In genomic region chr2:216372761-216373291, GRCh38 we compare ENCODE assay signal across 9 cellular contexts. TPM values are rescaled to one million over a fixed set of nuclear protein-coding genes. Genes with fewer than 3 reads are reported as not detected.
DNase-seq lines count a peak whose midpoint lies in the region; TF ChIP-seq lines count a peak whose summit lies in the region.
"Had no signal": no experiment of that assay in that cellular context is flagged by ENCODE, and none has a peak within 500 bp of the region (broad histone marks: within the 10 kb centered on the region; RNA-seq: fewer than 3 reads in every experiment).

No MANE protein-coding gene starts in this region.

- no peak overlapping the region for H3T11ph ChIP-seq in H9 (ENCODE audit: low read length)

- H3K36me3 ChIP-seq in SJSA1, result no peaks in the 10 kb centered on the region
- no peaks in the 10 kb centered on the region for H3K36me3 ChIP-seq in fibroblast of lung (ENCODE audit: control insufficient read depth, insufficient read depth, low read length)
- H3K36me3 ChIP-seq: esophagus muscularis mucosa had no signal

- H3K36me3 Mint-ChIP-seq in H9 (ENCODE audit: insufficient read depth in 1 of 3, low read depth in 3 of 3), result no peaks in the 10 kb centered on the region
- no peaks in the 10 kb centered on the region for H3K36me3 Mint-ChIP-seq in T-helper 2 cell treated with Interferon-gamma antibody and Interleukin-4, amounts not matched to agents 5 μg/mL and 100 μg/mL, for 36 hours (ENCODE audit: low read depth)

- DNase-seq in H9 (no peak), SJSA1 (ENCODE audit: low read depth in 1 of 2, low spot score in 2 of 2) (peak; percentile 66 to 93), fibroblast of lung (ENCODE audit: low read depth in 2 of 2) (peak; percentile 63 to 93), putamen (ENCODE audit: low spot score) (peak; percentile 58), HT-29 (ENCODE audit: low spot score) (no peak), Ammon's horn (ENCODE audit: low spot score) (no peak)
- DNase-seq in T-helper 2 cell treated with Interferon-gamma antibody and Interleukin-4, amounts not matched to agents 5 μg/mL and 100 μg/mL, for 36 hours (ENCODE audit: low spot score), result no peak
- DNase-seq in stimulated activated naive CD4-positive, alpha-beta T cell treated with Interleukin-2 at 50 U/mL for 16 hours (lab: John Stamatoyannopoulos, UW), result no peak

- H3K79me2 ChIP-seq in H9 (ENCODE audit: insufficient read depth, low read length), result no peaks in the 10 kb centered on the region
- peaks cover 17% of the 10 kb centered on the region for H3K79me2 ChIP-seq in fibroblast of lung (ENCODE audit: control insufficient read depth, insufficient read depth, low read length)

- no peak overlapping the region for H3K27ac ChIP-seq in H9 (ENCODE audit: insufficient read length, low read depth, low read length)
- H3K27ac ChIP-seq in SJSA1, result peak overlapping the region; percentile 99
- H3K27ac ChIP-seq in fibroblast of lung (ENCODE audit: insufficient read depth, low read length), result peak overlapping the region; percentile 98
- H3K27ac ChIP-seq: esophagus muscularis mucosa had no signal

- no peak overlapping the region for H2BK20ac ChIP-seq in H9 (ENCODE audit: low read depth, low read length, poor library complexity, severe bottlenecking)

- no peak overlapping the region for H3K18ac ChIP-seq in H9 (ENCODE audit: insufficient read length, low read depth, low read length)

- peaks cover 66% of the 10 kb centered on the region for H3K27me3 Mint-ChIP-seq in H9 (ENCODE audit: low read depth)
- H3K27me3 Mint-ChIP-seq in T-helper 2 cell treated with Interferon-gamma antibody and Interleukin-4, amounts not matched to agents 5 μg/mL and 100 μg/mL, for 36 hours (ENCODE audit: low read depth), result peaks cover 56% of the 10 kb centered on the region

- H3K9me3 ChIP-seq in H9 (ENCODE audit: control insufficient read depth, low read depth, low read length), result no peaks in the 10 kb centered on the region
- no peaks in the 10 kb centered on the region for H3K9me3 ChIP-seq in SJSA1 (replicated peaks)
- no peaks in the 10 kb centered on the region for H3K9me3 ChIP-seq in fibroblast of lung (ENCODE audit: control insufficient read depth, insufficient read depth, low read depth, low read length)
- H3K9me3 ChIP-seq: esophagus muscularis mucosa had no signal

- H3K9me3 Mint-ChIP-seq in H9, result no peaks in the 10 kb centered on the region
- H3K9me3 Mint-ChIP-seq in T-helper 2 cell treated with Interferon-gamma antibody and Interleukin-4, amounts not matched to agents 5 μg/mL and 100 μg/mL, for 36 hours, result no peaks in the 10 kb centered on the region

- H2AK5ac ChIP-seq in H9 (ENCODE audit: insufficient read length, low read length), result no peak overlapping the region

- H4K5ac ChIP-seq in H9 (ENCODE audit: insufficient read length, low read depth, low read length), result no peak overlapping the region

- H3K4me1 Mint-ChIP-seq in H9, result peaks cover 19 to 29% of the 10 kb centered on the region in 2 experiments
- H3K4me1 Mint-ChIP-seq in T-helper 2 cell treated with Interferon-gamma antibody and Interleukin-4, amounts not matched to agents 5 μg/mL and 100 μg/mL, for 36 hours (ENCODE audit: low read depth), result peaks cover 2% of the 10 kb centered on the region

- no peak overlapping the region for H3K56ac ChIP-seq in H9 (ENCODE audit: insufficient read length, low read depth, low read length)

- H2BK120ac ChIP-seq in H9 (ENCODE audit: low read depth, low read length, poor library complexity, severe bottlenecking), result no peak overlapping the region

- H4K91ac ChIP-seq in H9 (ENCODE audit: insufficient read length, low read depth, low read length), result no peak overlapping the region

- H4K8ac ChIP-seq in H9 (replicated peaks; ENCODE audit: insufficient read length, low read depth, low read length), result no peak overlapping the region

- H2AFZ ChIP-seq in H9 (ENCODE audit: low read length) (no peak overlapping the region), fibroblast of lung (ENCODE audit: low read length) (no peak overlapping the region)

- H3K23ac ChIP-seq in H9 (ENCODE audit: insufficient read length, low read depth, low read length), result no peak overlapping the region

- no peaks in the 10 kb centered on the region for H4K20me1 ChIP-seq in H9 (ENCODE audit: control insufficient read depth, insufficient read depth, insufficient read length)
- no peaks in the 10 kb centered on the region for H4K20me1 ChIP-seq in fibroblast of lung (ENCODE audit: control insufficient read depth, extremely low read depth, insufficient read depth, low read length)

- H3K9ac ChIP-seq in H9 (ENCODE audit: extremely low read depth, insufficient read length, low read length) (no peak overlapping the region), fibroblast of lung (ENCODE audit: insufficient read depth, low read length) (peak overlapping the region; percentile 33)

- no peak overlapping the region for H2BK15ac ChIP-seq in H9 (ENCODE audit: low read depth, low read length)

- peaks cover 20% of the 10 kb centered on the region for H3K23me2 ChIP-seq in H9 (ENCODE audit: insufficient read length, low read depth, low read length, poor library complexity, severe bottlenecking)

- H2BK5ac ChIP-seq in H9 (ENCODE audit: insufficient read length, low read length), result no peak overlapping the region

- H3K4me3 ChIP-seq in SJSA1 (peak overlapping the region; percentile 48), fibroblast of lung (replicated peaks in 1 of 4; ENCODE audit: control extremely low read depth in 1 of 4, insufficient read depth in 1 of 4, low read depth in 3 of 4, low read length in 4 of 4) (peak overlapping the region; percentile 56 to 76 (median 68))

- H3K4me3 Mint-ChIP-seq in H9, result peak overlapping the region; percentile 72 to 92
- no peak overlapping the region for H3K4me3 Mint-ChIP-seq in T-helper 2 cell treated with Interferon-gamma antibody and Interleukin-4, amounts not matched to agents 5 μg/mL and 100 μg/mL, for 36 hours

- WGBS in H9 (ENCODE audit: extremely low coverage, insufficient read length, low lambda C conversion rate), result no CpG with 5 or more reads among the region's 6 CpGs

- peak overlapping the region; percentile 96 for H3K4me2 ChIP-seq in H9 (ENCODE audit: insufficient read depth, insufficient read length, low read length)
- peak overlapping the region; percentile 94 for H3K4me2 ChIP-seq in fibroblast of lung (ENCODE audit: extremely low read depth, insufficient read depth, low read length)

- TF ChIP-seq CTCF in H9 (conservative IDR thresholded peaks at IDR 0.05) (no peak), fibroblast of lung (conservative IDR thresholded peaks at IDR 0.05 in 1 of 2, IDR thresholded peaks at IDR 0.05 in 1 of 2; ENCODE audit: low read depth in 1 of 2, low read length in 2 of 2) (no peak)

- H3K4ac ChIP-seq in H9 (ENCODE audit: low read depth, low read length), result no peak overlapping the region

- peaks cover 5% of the 10 kb centered on the region; the same call in 1 of the 2 replicates for H3K4me1 ChIP-seq in H9 (ENCODE audit: insufficient read depth, low read length)
- peaks cover 48% of the 10 kb centered on the region for H3K4me1 ChIP-seq in SJSA1 (replicated peaks)
- H3K4me1 ChIP-seq in fibroblast of lung (ENCODE audit: control insufficient read depth, extremely low read depth, insufficient read depth, low read length), result peaks cover 23% of the 10 kb centered on the region

- H2BK12ac ChIP-seq in H9 (ENCODE audit: insufficient read length, low read depth, low read length), result no peak overlapping the region

- no peaks in the 10 kb centered on the region for H3K79me1 ChIP-seq in H9 (ENCODE audit: insufficient read depth, low read depth, low read length, poor library complexity, severe bottlenecking)

- H3K14ac ChIP-seq in H9 (ENCODE audit: insufficient read depth, low read length), result no peak overlapping the region

- H3K27me3 ChIP-seq in H9 (ENCODE audit: insufficient read depth, low read length) (peaks cover 6% of the 10 kb centered on the region; the same call in 1 of the 2 replicates), SJSA1 (replicated peaks) (no peaks in the 10 kb centered on the region), fibroblast of lung (ENCODE audit: control insufficient read depth, insufficient read depth, low read length) (no peaks in the 10 kb centered on the region)

- no peak overlapping the region for H3K27ac Mint-ChIP-seq in H9
- no peak overlapping the region for H3K27ac Mint-ChIP-seq in T-helper 2 cell treated with Interferon-gamma antibody and Interleukin-4, amounts not matched to agents 5 μg/mL and 100 μg/mL, for 36 hours

RNA-seq across cellular contexts. Expression of gene MARCHF4, which starts 0.5 kb away (rescaled TPM):
- total RNA-seq in H9 (2021) (0.26 and 0.33 TPM in 2 replicates), fibroblast of lung (0.26 and 1.3 TPM in 2 replicates)
- 2.5 and 4.3 TPM in 2 replicates for total RNA-seq in SJSA1 (2014; rRNA removed; shearing (Covaris generic))
- polyA plus RNA-seq in fibroblast of lung, result 3.6 and 7.3 TPM in 2 replicates
- polyA plus RNA-seq in fibroblast of lung (2012), result 8.0 and 13.5 TPM in 2 replicates
- 6.3 and 16.2 TPM in 2 replicates for polyA minus RNA-seq in fibroblast of lung (ENCODE audit: low replicate concordance)
- not detected in 2 replicates for total RNA-seq in HT-29 (2014; rRNA removed; shearing (Covaris generic))
- total RNA-seq: esophagus muscularis mucosa had no signal

RNA-seq across cellular contexts. Expression of gene SMARCAL1, which starts 39.5 kb away (rescaled TPM):
- total RNA-seq in H9 (2021) (15.6 and 16.5 TPM in 2 replicates), fibroblast of lung (11.8 and 25.1 TPM in 2 replicates)
- total RNA-seq in SJSA1 (2014; rRNA removed; shearing (Covaris generic)), result 4.8 and 9.9 TPM in 2 replicates
- 21.5 and 29.0 TPM in 2 replicates for polyA plus RNA-seq in fibroblast of lung
- 16.6 and 19.9 TPM in 2 replicates for polyA plus RNA-seq in fibroblast of lung (2012)
- 34.3 and 40.9 TPM in 2 replicates for polyA minus RNA-seq in fibroblast of lung (ENCODE audit: low replicate concordance)
- 3.6 and 8.5 TPM in 2 replicates for total RNA-seq in HT-29 (2014; rRNA removed; shearing (Covaris generic))

Comparison
In these comparisons a context has a peak if more than half of its experiments do, and no peak if none do; other contexts are left out.
1. DNase-seq: peak in SJSA1 (2 of 2), fibroblast of lung (2 of 2) and putamen (single experiment); none in H9 (single experiment), HT-29 (single experiment), Ammon's horn (single experiment), T-helper 2 cell treated with Interferon-gamma antibody and Interleukin-4, amounts not matched to agents 5 μg/mL and 100 μg/mL, for 36 hours (single experiment) and stimulated activated naive CD4-positive, alpha-beta T cell treated with Interleukin-2 at 50 U/mL for 16 hours (single experiment).